Comparison of ENCODE assay signal across 9 cellular contexts in genomic region chr14:74618078-74618952, GRCh38. TPM values are rescaled to one million over a fixed set of nuclear protein-coding genes. Genes with fewer than 3 reads are reported as not detected.
DNase-seq lines count a peak whose midpoint lies in the region; ATAC-seq and TF ChIP-seq lines count a peak whose summit lies in the region.
"Had no signal": no experiment of that assay in that cellular context is flagged by ENCODE, and none has a peak within 500 bp of the region (broad histone marks: within the 10 kb centered on the region; RNA-seq: fewer than 3 reads in every experiment).

No MANE protein-coding gene starts in this region.

- peaks cover 46% of the 10 kb centered on the region for H3K4me1 Mint-ChIP-seq in activated naive CD8-positive, alpha-beta T cell treated with anti-CD3 and anti-CD28 coated beads, Interleukin-2, amount 10 ng/mL, durations not matched to agents 7 days and 5 days

- no peaks in the 10 kb centered on the region for H3K36me3 Mint-ChIP-seq in activated naive CD8-positive, alpha-beta T cell treated with anti-CD3 and anti-CD28 coated beads, Interleukin-2, amount 10 ng/mL, durations not matched to agents 7 days and 5 days

- POLR2A ChIA-PET in activated naive CD8-positive, alpha-beta T cell treated with anti-CD3 and anti-CD28 coated beads, Interleukin-2, amount 10 ng/mL, durations not matched to agents 7 days and 5 days (lab: Charles Lee) = interaction anchor here (0.5 to 2.7 kb wide), 11 partner anchors 10 to 451 kb away, joined by 3 to 8 read pairs (median 3); partner anchors contain the start of genes YLPM1 and ZC2HC1C

- peak overlapping the region; percentile 86 for H3K27ac Mint-ChIP-seq in activated naive CD8-positive, alpha-beta T cell treated with anti-CD3 and anti-CD28 coated beads, Interleukin-2, amount 10 ng/mL, durations not matched to agents 7 days and 5 days

- ATAC-seq in HG02798 (IDR thresholded peaks at IDR 0.05; ENCODE audit: poor library complexity, unreplicated experiment) (peak; percentile 42), SK-N-SH treated with all-trans-retinoic acid at 6 μM for 48 hours (peak; percentile 3; the same call in 1 of the 3 replicates), lower lobe of right lung (peak; percentile 57 to 59)
- ATAC-seq in activated naive CD8-positive, alpha-beta T cell treated with anti-CD3 and anti-CD28 coated beads, Interleukin-2, amount 10 ng/mL, durations not matched to agents 7 days and 5 days (ENCODE audit: low read depth) = peak; percentile 87

- H3K27ac ChIP-seq in lower lobe of right lung = peak overlapping the region; percentile 19
- H3K27ac ChIP-seq: VCaP had no signal

- no peak for TF ChIP-seq CTCF in lower lobe of right lung (IDR thresholded peaks at IDR 0.05)
- no peak for TF ChIP-seq CTCF in GM10266 (IDR thresholded peaks at IDR 0.05; ENCODE audit: control insufficient read depth, insufficient read depth, low read depth, missing control alignments)

- H3K27me3 Mint-ChIP-seq in activated naive CD8-positive, alpha-beta T cell treated with anti-CD3 and anti-CD28 coated beads, Interleukin-2, amount 10 ng/mL, durations not matched to agents 7 days and 5 days = peaks cover 34% of the 10 kb centered on the region

- peaks cover 58% of the 10 kb centered on the region for H3K4me1 ChIP-seq in lower lobe of right lung

- H3K4me3 Mint-ChIP-seq in activated naive CD8-positive, alpha-beta T cell treated with anti-CD3 and anti-CD28 coated beads, Interleukin-2, amount 10 ng/mL, durations not matched to agents 7 days and 5 days = peak overlapping the region; percentile 67

- H3K9me3 ChIP-seq in lower lobe of right lung = no peaks in the 10 kb centered on the region

- DNase-seq in activated naive CD8-positive, alpha-beta T cell treated with anti-CD3 and anti-CD28 coated beads, Interleukin-2, amount 10 ng/mL, durations not matched to agents 7 days and 5 days = peak; percentile 74
- DNase-seq in lower lobe of right lung (peak; percentile 63), hippocampal formation (lab: John Stamatoyannopoulos, UW) (no peak), GM10266 (ENCODE audit: extremely low spot score) (no peak), NCI-H524 (lab: John Stamatoyannopoulos, UW) (no peak)
- DNase-seq in stimulated activated CD8-positive, alpha-beta memory T cell treated with anti-CD3 and anti-CD28 coated beads, Interleukin-7, amount 100 ng/mL, for 4 hours (ENCODE audit: low read depth in 2 of 2) = peak; percentile 61 to 69

- H3K36me3 ChIP-seq in lower lobe of right lung = no peaks in the 10 kb centered on the region

- H3K4me3 ChIP-seq in lower lobe of right lung = no peak overlapping the region

- intact Hi-C loops in lower lobe of right lung (cut with DNase I) = no loop called here

- no peaks in the 10 kb centered on the region for H3K9me3 Mint-ChIP-seq in activated naive CD8-positive, alpha-beta T cell treated with anti-CD3 and anti-CD28 coated beads, Interleukin-2, amount 10 ng/mL, durations not matched to agents 7 days and 5 days

- H3K27me3 ChIP-seq in lower lobe of right lung (ENCODE audit: low read depth) = peaks cover 4% of the 10 kb centered on the region

TF ChIP-seq in SK-N-SH treated with all-trans-retinoic acid at 6 μM for 48 hours, 23 proteins besides CTCF, POLR2A, EP300 and RAD21:
- TF ChIP-seq TCF4 (CRISPR knock-in tag; IDR thresholded peaks at IDR 0.05; ENCODE audit: borderline replicate concordance) = no peak
- no peak for TF ChIP-seq GLIS3 (CRISPR knock-in tag; IDR thresholded peaks at IDR 0.05)
- no peak for TF ChIP-seq ZNF565 (CRISPR knock-in tag; conservative IDR thresholded peaks at IDR 0.05; ENCODE audit: low read depth)
- no peak for TF ChIP-seq RARB (CRISPR knock-in tag; IDR thresholded peaks at IDR 0.05)
- TF ChIP-seq ZFP3 (CRISPR knock-in tag; IDR thresholded peaks at IDR 0.05) = no peak
- TF ChIP-seq SNAI2 (CRISPR knock-in tag; IDR thresholded peaks at IDR 0.05) = no peak
- no peak for TF ChIP-seq OSR1 (CRISPR knock-in tag; IDR thresholded peaks at IDR 0.05)
- no peak for TF ChIP-seq ZNF70 (CRISPR knock-in tag; IDR thresholded peaks at IDR 0.05)
- no peak for TF ChIP-seq PATZ1 (CRISPR knock-in tag; IDR thresholded peaks at IDR 0.05; ENCODE audit: borderline replicate concordance)

RNA-seq across cellular contexts. Expression of gene LTBP2, which starts 6.3 kb away (rescaled TPM):
- 1 to 10 TPM in 1 of 2 experiments, under 1 TPM in 1; 0.28 to 1.1 TPM for total RNA-seq in activated naive CD8-positive, alpha-beta T cell treated with anti-CD3 and anti-CD28 coated beads, Interleukin-2, amount 10 ng/mL, durations not matched to agents 7 days and 5 days
- total RNA-seq in lower lobe of right lung = 39.5 TPM

Comparison
In these comparisons a context has a peak if more than half of its experiments do, and no peak if none do; other contexts are left out.
1. ATAC-seq: peak in every context shown above with its lines; median percentile 87 in activated naive CD8-positive, alpha-beta T cell treated with anti-CD3 and anti-CD28 coated beads, Interleukin-2, amount 10 ng/mL, durations not matched to agents 7 days and 5 days; 58 in lower lobe of right lung; 42 in HG02798; 3 in SK-N-SH treated with all-trans-retinoic acid at 6 μM for 48 hours.
2. DNase-seq: peak in activated naive CD8-positive, alpha-beta T cell treated with anti-CD3 and anti-CD28 coated beads, Interleukin-2, amount 10 ng/mL, durations not matched to agents 7 days and 5 days (single experiment), lower lobe of right lung (single experiment) and stimulated activated CD8-positive, alpha-beta memory T cell treated with anti-CD3 and anti-CD28 coated beads, Interleukin-7, amount 100 ng/mL, for 4 hours (2 of 2); none in hippocampal formation (0 of 2), GM10266 (single experiment) and NCI-H524 (0 of 2).
3. RNA of gene LTBP2, which starts 6.3 kb away (total RNA-seq): 39.5 TPM in lower lobe of right lung (single experiment); 0.28 to 1.1 TPM in activated naive CD8-positive, alpha-beta T cell treated with anti-CD3 and anti-CD28 coated beads, Interleukin-2, amount 10 ng/mL, durations not matched to agents 7 days and 5 days; every median in the first group is over 10 times any median in the second.